In genomic region chr3:12808587-12808986, GRCh38 we compare ENCODE assay signal across 22 cellular contexts. TPM values are rescaled to one million over a fixed set of nuclear protein-coding genes. Genes with fewer than 3 reads are reported as not detected.
DNase-seq lines count a peak whose midpoint lies in the region; ATAC-seq and TF ChIP-seq lines count a peak whose summit lies in the region.
"Had no signal": no experiment of that assay in that cellular context is flagged by ENCODE, and none has a peak within 500 bp of the region (broad histone marks: within the 10 kb centered on the region; RNA-seq: fewer than 3 reads in every experiment).

No MANE protein-coding gene starts in this region.

- no peaks in the 10 kb centered on the region for H3K36me3 Mint-ChIP-seq in activated T-helper 1 cell treated with anti-CD3 and anti-CD28 coated beads, Interleukin-12 subunit alpha, Interleukin-12 subunit beta, Interleukin-2, Interleukin-4 antibody, amounts not matched to agents 30 ng/mL and 10 ng/mL and 1 ng/mL, durations not matched to agents 14 hours and 24 hours and 36 hours (ENCODE audit: low read depth)
- H3K36me3 Mint-ChIP-seq in natural killer cell (no peaks in the 10 kb centered on the region), type B pancreatic cell (peaks cover 4% of the 10 kb centered on the region)
- H3K36me3 Mint-ChIP-seq: IgD-negative memory B cell had no signal

- H3K4me3 ChIP-seq in right atrium auricular region: no peak overlapping the region
- H3K4me3 ChIP-seq: SJSA1, testis had no signal

- peak overlapping the region in 1 of 2 donors; percentile 78 for H3K27ac ChIP-seq in right atrium auricular region
- H3K27ac ChIP-seq: brain microvascular endothelial cell, SJSA1, testis had no signal

- peaks cover 5% of the 10 kb centered on the region for H3K4me1 Mint-ChIP-seq in activated T-helper 1 cell treated with anti-CD3 and anti-CD28 coated beads, Interleukin-12 subunit alpha, Interleukin-12 subunit beta, Interleukin-2, Interleukin-4 antibody, amounts not matched to agents 30 ng/mL and 10 ng/mL and 1 ng/mL, durations not matched to agents 14 hours and 24 hours and 36 hours (ENCODE audit: low read depth)
- peaks cover 0 to 13% of the 10 kb centered on the region in 2 donors for H3K4me1 Mint-ChIP-seq in natural killer cell
- H3K4me1 Mint-ChIP-seq in type B pancreatic cell (ENCODE audit: unreplicated experiment): peaks cover 6% of the 10 kb centered on the region

- DNase-seq in cardiac septum (ENCODE audit: low spot score): peak; percentile 55
- no peak for DNase-seq in right atrium auricular region (ENCODE audit: low spot score)
- no peak for DNase-seq in activated T-helper 1 cell treated with anti-CD3 and anti-CD28 coated beads, Interleukin-12 subunit alpha, Interleukin-12 subunit beta, Interleukin-2, Interleukin-4 antibody, amounts not matched to agents 30 ng/mL and 10 ng/mL and 1 ng/mL, durations not matched to agents 14 hours and 24 hours and 36 hours (ENCODE audit: low spot score)
- no peak for DNase-seq in natural killer cell
- no peak for DNase-seq in type B pancreatic cell (ENCODE audit: extremely low spot score, unreplicated experiment)
- no peak for DNase-seq in MV-4-11 (lab: John Stamatoyannopoulos, UW)
- DNase-seq in amygdala (lab: John Stamatoyannopoulos, UW): no peak
- no peak for DNase-seq in posterior vena cava (ENCODE audit: low spot score)
- DNase-seq: activated gamma-delta T cell treated with Interleukin-2 at 50 U/mL for 16 hours; brain microvascular endothelial cell; cortex of kidney; hippocampal formation; islet precursor cell; NCI-H187; NCI-H2227 treated with DMSO at 0.1 percent for 48 hours; NCI-H82; PC-3; stimulated activated CD4-positive, alpha-beta T cell treated with anti-CD3 and anti-CD28 coated beads, Interleukin-12 subunit alpha, Interleukin-12 subunit beta, amount 100 ng/mL, for 4 hours; testis had no signal

- H3K27me3 ChIP-seq in right atrium auricular region: no peaks in the 10 kb centered on the region
- H3K27me3 ChIP-seq: brain microvascular endothelial cell, SJSA1, testis had no signal

- no peaks in the 10 kb centered on the region for H3K9me3 ChIP-seq in right atrium auricular region
- H3K9me3 ChIP-seq: SJSA1, testis had no signal

- no peak overlapping the region for H3K27ac Mint-ChIP-seq in activated T-helper 1 cell treated with anti-CD3 and anti-CD28 coated beads, Interleukin-12 subunit alpha, Interleukin-12 subunit beta, Interleukin-2, Interleukin-4 antibody, amounts not matched to agents 30 ng/mL and 10 ng/mL and 1 ng/mL, durations not matched to agents 14 hours and 24 hours and 36 hours
- H3K27ac Mint-ChIP-seq in natural killer cell (no peak overlapping the region), type B pancreatic cell (no peak overlapping the region)

- H3K36me3 ChIP-seq in right atrium auricular region: peaks cover 49% of the 10 kb centered on the region
- H3K36me3 ChIP-seq: brain microvascular endothelial cell, SJSA1 had no signal

- no peaks in the 10 kb centered on the region for H3K9me3 Mint-ChIP-seq in activated T-helper 1 cell treated with anti-CD3 and anti-CD28 coated beads, Interleukin-12 subunit alpha, Interleukin-12 subunit beta, Interleukin-2, Interleukin-4 antibody, amounts not matched to agents 30 ng/mL and 10 ng/mL and 1 ng/mL, durations not matched to agents 14 hours and 24 hours and 36 hours
- H3K9me3 Mint-ChIP-seq in natural killer cell: no peaks in the 10 kb centered on the region
- no peaks in the 10 kb centered on the region for H3K9me3 Mint-ChIP-seq in type B pancreatic cell
- H3K9me3 Mint-ChIP-seq: IgD-negative memory B cell had no signal

- intact Hi-C loops in cardiac septum (cut with DNase I) (loop anchor here (5.0 kb wide), 1 partner anchor 96 kb away; no protein-coding TSS in a partner anchor), natural killer cell (cut with micrococcal nuclease) (no loop called here), posterior vena cava (cut with DNase I) (no loop called here)
- intact Hi-C loops in activated T-helper 1 cell treated with anti-CD3 and anti-CD28 coated beads, Interleukin-12 subunit alpha, Interleukin-12 subunit beta, Interleukin-2, Interleukin-4 antibody, amounts not matched to agents 30 ng/mL and 10 ng/mL and 1 ng/mL, durations not matched to agents 14 hours and 24 hours and 36 hours (cut with micrococcal nuclease): no loop called here

- no peak for ATAC-seq in natural killer cell
- ATAC-seq: PC-3 had no signal

- peak overlapping the region; percentile 49 for H3K4me3 Mint-ChIP-seq in activated T-helper 1 cell treated with anti-CD3 and anti-CD28 coated beads, Interleukin-12 subunit alpha, Interleukin-12 subunit beta, Interleukin-2, Interleukin-4 antibody, amounts not matched to agents 30 ng/mL and 10 ng/mL and 1 ng/mL, durations not matched to agents 14 hours and 24 hours and 36 hours
- H3K4me3 Mint-ChIP-seq in natural killer cell (peak overlapping the region; percentile 58), type B pancreatic cell (peak overlapping the region; percentile 83)

- peaks cover 0 to 43% of the 10 kb centered on the region in 2 donors for H3K4me1 ChIP-seq in right atrium auricular region

- no peak for TF ChIP-seq CTCF in right atrium auricular region (IDR thresholded peaks at IDR 0.05)
- TF ChIP-seq CTCF in natural killer cell (IDR thresholded peaks at IDR 0.05): no peak
- TF ChIP-seq CTCF in type B pancreatic cell (conservative IDR thresholded peaks at IDR 0.05): no peak

- peaks cover 6% of the 10 kb centered on the region for H3K27me3 Mint-ChIP-seq in activated T-helper 1 cell treated with anti-CD3 and anti-CD28 coated beads, Interleukin-12 subunit alpha, Interleukin-12 subunit beta, Interleukin-2, Interleukin-4 antibody, amounts not matched to agents 30 ng/mL and 10 ng/mL and 1 ng/mL, durations not matched to agents 14 hours and 24 hours and 36 hours (ENCODE audit: insufficient read depth)
- H3K27me3 Mint-ChIP-seq in natural killer cell (ENCODE audit: low read depth in 2 of 2) (no peaks in the 10 kb centered on the region), type B pancreatic cell (no peaks in the 10 kb centered on the region)
- H3K27me3 Mint-ChIP-seq: IgD-negative memory B cell had no signal

RNA-seq across cellular contexts. Expression of gene CAND2, which starts 12.1 kb away (rescaled TPM):
- total RNA-seq in cardiac septum (62.6 TPM), right atrium auricular region (10 to 100 TPM; 45.2 to 77.4 TPM), natural killer cell (1 to 10 TPM in 2 of 3 donors, under 1 TPM in 1; 0.52 to 1.3 (median 1.2) TPM), type B pancreatic cell (ENCODE audit: low replicate concordance) (5.5 and 11.1 TPM in 2 replicates), posterior vena cava (10 to 100 TPM; 13.1 to 16.8 TPM)
- total RNA-seq in activated T-helper 1 cell treated with anti-CD3 and anti-CD28 coated beads, Interleukin-12 subunit alpha, Interleukin-12 subunit beta, Interleukin-2, Interleukin-4 antibody, amounts not matched to agents 30 ng/mL and 10 ng/mL and 1 ng/mL, durations not matched to agents 14 hours and 24 hours and 36 hours: 0.29 TPM in 2 replicates

RNA-seq across cellular contexts. Expression of gene RPL32, which starts 32.8 kb away (rescaled TPM):
- total RNA-seq in cardiac septum: 722 TPM
- total RNA-seq in right atrium auricular region: 100 to 1,000 TPM; 626 to 829 TPM
- 1,952 and 1,970 TPM in 2 replicates for total RNA-seq in activated T-helper 1 cell treated with anti-CD3 and anti-CD28 coated beads, Interleukin-12 subunit alpha, Interleukin-12 subunit beta, Interleukin-2, Interleukin-4 antibody, amounts not matched to agents 30 ng/mL and 10 ng/mL and 1 ng/mL, durations not matched to agents 14 hours and 24 hours and 36 hours
- total RNA-seq in natural killer cell: 1,000 to 10,000 TPM; 1,034 to 1,328 (median 1,277) TPM
- total RNA-seq in type B pancreatic cell (ENCODE audit: low replicate concordance): 1,894 and 1,964 TPM in 2 replicates
- total RNA-seq in posterior vena cava: 1,000 to 10,000 TPM; 1,198 to 1,383 TPM

RNA-seq across cellular contexts. Expression of gene TMEM40, which starts 49.5 kb away (rescaled TPM):
- total RNA-seq in cardiac septum: 0.54 TPM
- total RNA-seq in right atrium auricular region: 1 to 10 TPM; 1.8 to 2.3 TPM
- not detected in 2 replicates for total RNA-seq in activated T-helper 1 cell treated with anti-CD3 and anti-CD28 coated beads, Interleukin-12 subunit alpha, Interleukin-12 subunit beta, Interleukin-2, Interleukin-4 antibody, amounts not matched to agents 30 ng/mL and 10 ng/mL and 1 ng/mL, durations not matched to agents 14 hours and 24 hours and 36 hours
- total RNA-seq in natural killer cell: 1 to 10 TPM in 2 of 3 donors, not detected in 1; 5.3 to 6.5 TPM
- total RNA-seq in type B pancreatic cell (ENCODE audit: low replicate concordance): 16.3 and 51.3 TPM in 2 replicates
- not detected for total RNA-seq in posterior vena cava
- total RNA-seq: lung microvascular endothelial cell, SJSA1 had no signal
